In the genomic region with DNA sequence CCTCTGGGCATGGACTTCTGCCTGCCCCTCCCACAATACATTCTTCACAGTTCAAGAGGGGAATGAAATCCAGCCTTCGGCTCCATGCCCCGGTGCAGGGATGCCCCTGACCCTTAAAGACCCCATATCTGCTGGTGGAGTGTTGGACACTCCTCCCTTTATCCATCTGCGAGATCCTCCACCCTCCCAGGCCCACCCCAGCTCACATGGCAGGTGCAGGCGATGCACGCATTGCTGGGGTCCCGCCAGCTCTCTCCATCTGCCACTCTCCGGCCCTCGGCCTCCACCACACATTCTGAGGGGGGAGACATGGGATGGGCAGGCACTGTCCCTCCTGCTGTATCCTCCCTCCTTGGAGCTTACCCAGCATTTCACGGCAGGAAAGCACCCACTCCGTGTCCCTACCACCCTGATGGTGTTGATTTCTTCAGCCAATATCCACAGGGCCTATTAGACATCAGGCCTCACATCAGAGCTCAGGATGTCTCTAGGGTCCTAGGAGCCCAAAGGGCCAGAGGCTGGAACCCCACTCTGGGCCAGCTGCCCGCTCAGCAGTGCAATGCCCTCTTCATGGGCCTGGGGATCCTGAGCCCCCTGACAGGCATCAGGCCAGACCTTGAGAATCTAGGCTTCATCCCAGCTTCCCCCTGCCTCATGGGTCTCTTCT, we compare ENCODE assay signal across 10 cellular contexts. TPM values are rescaled to one million over a fixed set of nuclear protein-coding genes. Genes with fewer than 3 reads are reported as not detected.
DNase-seq lines count a peak whose midpoint lies in the region; ATAC-seq and TF ChIP-seq lines count a peak whose summit lies in the region.
"Had no signal": no experiment of that assay in that cellular context is flagged by ENCODE, and none has a peak within 500 bp of the region (broad histone marks: within the 10 kb centered on the region; RNA-seq: fewer than 3 reads in every experiment).

No MANE protein-coding gene starts in this region.

- TF ChIP-seq CTCF in mucosa of descending colon (IDR thresholded peaks at IDR 0.05) (no peak), ascending aorta (IDR thresholded peaks at IDR 0.05) (no peak)

- H2BK15ac ChIP-seq in mesenchymal stem cell (ENCODE audit: low read depth, poor library complexity, severe bottlenecking): no peak overlapping the region

- H3K27ac Mint-ChIP-seq in activated T-helper 1 cell treated with anti-CD3 and anti-CD28 coated beads, Interleukin-12 subunit alpha, Interleukin-12 subunit beta, Interleukin-2, Interleukin-4 antibody, amounts not matched to agents 30 ng/mL and 10 ng/mL and 1 ng/mL, durations not matched to agents 14 hours and 24 hours and 36 hours: no peak overlapping the region
- H3K27ac Mint-ChIP-seq: CD4-positive, alpha-beta T cell had no signal

- intact Hi-C loops in Right ventricle myocardium superior (cut with DNase I): loop anchor here (5.0 to 10.0 kb wide), 2 partner anchors 274 to 406 kb away; a partner anchor contains a TSS
- intact Hi-C loops in left ventricle myocardium superior (cut with micrococcal nuclease): no loop called here
- intact Hi-C loops in mucosa of descending colon (cut with DNase I, micrococcal nuclease): no loop called here
- intact Hi-C loops in activated T-helper 1 cell treated with anti-CD3 and anti-CD28 coated beads, Interleukin-12 subunit alpha, Interleukin-12 subunit beta, Interleukin-2, Interleukin-4 antibody, amounts not matched to agents 30 ng/mL and 10 ng/mL and 1 ng/mL, durations not matched to agents 14 hours and 24 hours and 36 hours (cut with micrococcal nuclease): loop anchor here (5.0 kb wide), 1 partner anchor 89 kb away; a partner anchor contains a TSS
- intact Hi-C loops in ascending aorta (cut with DNase I): loop anchor here (5.0 kb wide), 2 partner anchors 144 to 409 kb away; a partner anchor contains a TSS

- H2BK5ac ChIP-seq in mesenchymal stem cell (ENCODE audit: low read depth, low read length, poor library complexity, severe bottlenecking): no peak overlapping the region

- no peak overlapping the region for H3K4me3 ChIP-seq in mucosa of descending colon
- H3K4me3 ChIP-seq in mesenchymal stem cell (ENCODE audit: insufficient read depth in 1 of 2, low read depth in 1 of 2, low read length in 2 of 2): no peak overlapping the region
- no peak overlapping the region for H3K4me3 ChIP-seq in ascending aorta
- H3K4me3 ChIP-seq: MG63 had no signal

- H3K36me3 ChIP-seq in mucosa of descending colon (ENCODE audit: low read depth) (no peaks in the 10 kb centered on the region), mesenchymal stem cell (ENCODE audit: control insufficient read depth in 1 of 2, insufficient read depth in 2 of 2, low read depth in 1 of 2, low read length in 2 of 2) (peaks cover 0 to 30% of the 10 kb centered on the region in 2 experiments), ascending aorta (no peaks in the 10 kb centered on the region)
- H3K36me3 ChIP-seq: MG63 had no signal

- no peaks in the 10 kb centered on the region for H3K4me1 Mint-ChIP-seq in activated T-helper 1 cell treated with anti-CD3 and anti-CD28 coated beads, Interleukin-12 subunit alpha, Interleukin-12 subunit beta, Interleukin-2, Interleukin-4 antibody, amounts not matched to agents 30 ng/mL and 10 ng/mL and 1 ng/mL, durations not matched to agents 14 hours and 24 hours and 36 hours (ENCODE audit: low read depth)

- H3K27ac ChIP-seq in mesenchymal stem cell (ENCODE audit: low read length, poor library complexity, severe bottlenecking): no peak overlapping the region
- no peak overlapping the region for H3K27ac ChIP-seq in ascending aorta

- no peak overlapping the region for H2BK120ac ChIP-seq in mesenchymal stem cell (ENCODE audit: low read depth, low read length)

- H3K4me3 Mint-ChIP-seq in activated T-helper 1 cell treated with anti-CD3 and anti-CD28 coated beads, Interleukin-12 subunit alpha, Interleukin-12 subunit beta, Interleukin-2, Interleukin-4 antibody, amounts not matched to agents 30 ng/mL and 10 ng/mL and 1 ng/mL, durations not matched to agents 14 hours and 24 hours and 36 hours: no peak overlapping the region
- H3K4me3 Mint-ChIP-seq: CD4-positive, alpha-beta T cell had no signal

- H3K18ac ChIP-seq in mesenchymal stem cell (ENCODE audit: low read depth in 1 of 2, low read length in 2 of 2): no peak overlapping the region

- peaks cover 0 to 27% of the 10 kb centered on the region in 2 experiments for H3K27me3 ChIP-seq in mesenchymal stem cell (ENCODE audit: control insufficient read depth in 1 of 2, insufficient read depth in 1 of 2, low read length in 2 of 2)
- H3K27me3 ChIP-seq in ascending aorta: no peaks in the 10 kb centered on the region
- H3K27me3 ChIP-seq: MG63 had no signal

- no peak overlapping the region for H2BK12ac ChIP-seq in mesenchymal stem cell (ENCODE audit: low read length in 2 of 2)

- no peak overlapping the region for H3K14ac ChIP-seq in mesenchymal stem cell (ENCODE audit: low read length in 2 of 2)

- no peak overlapping the region for H4K91ac ChIP-seq in mesenchymal stem cell (ENCODE audit: low read length)

- H3K9me3 ChIP-seq in mucosa of descending colon (no peaks in the 10 kb centered on the region), mesenchymal stem cell (ENCODE audit: control insufficient read depth, low read length) (no peaks in the 10 kb centered on the region), ascending aorta (no peaks in the 10 kb centered on the region)
- H3K9me3 ChIP-seq: MG63 had no signal

- no peak overlapping the region for H2AFZ ChIP-seq in mesenchymal stem cell (ENCODE audit: low read depth, low read length)

- ATAC-seq in Right ventricle myocardium superior (ENCODE audit: poor library complexity) (no peak), left ventricle myocardium superior (no peak), mucosa of descending colon (no peak)

- H4K8ac ChIP-seq in mesenchymal stem cell (ENCODE audit: low read length): no peak overlapping the region

- no peak overlapping the region for H3K4me2 ChIP-seq in mesenchymal stem cell (ENCODE audit: low read length, poor library complexity, severe bottlenecking)

- H3K9me3 Mint-ChIP-seq in activated T-helper 1 cell treated with anti-CD3 and anti-CD28 coated beads, Interleukin-12 subunit alpha, Interleukin-12 subunit beta, Interleukin-2, Interleukin-4 antibody, amounts not matched to agents 30 ng/mL and 10 ng/mL and 1 ng/mL, durations not matched to agents 14 hours and 24 hours and 36 hours: no peaks in the 10 kb centered on the region
- H3K9me3 Mint-ChIP-seq: CD4-positive, alpha-beta T cell had no signal

- H3K4ac ChIP-seq in mesenchymal stem cell (ENCODE audit: low read depth in 1 of 2, low read length in 2 of 2): no peak overlapping the region

- no peak overlapping the region for H2AK5ac ChIP-seq in mesenchymal stem cell (ENCODE audit: low read length, severe bottlenecking)

- no peaks in the 10 kb centered on the region for H3K27me3 Mint-ChIP-seq in activated T-helper 1 cell treated with anti-CD3 and anti-CD28 coated beads, Interleukin-12 subunit alpha, Interleukin-12 subunit beta, Interleukin-2, Interleukin-4 antibody, amounts not matched to agents 30 ng/mL and 10 ng/mL and 1 ng/mL, durations not matched to agents 14 hours and 24 hours and 36 hours (ENCODE audit: insufficient read depth)

- WGBS in mesenchymal stem cell: 91% methylated on average over 11 of the region's 11 CpGs

- H3K23ac ChIP-seq in mesenchymal stem cell (ENCODE audit: low read length in 2 of 2): no peak overlapping the region

- DNase-seq in Right ventricle myocardium superior: peak; percentile 37
- DNase-seq in left ventricle myocardium superior: no peak
- peak; percentile 61 to 68 for DNase-seq in cerebellar nuclear complex (lab: John Stamatoyannopoulos, UW)
- DNase-seq in mucosa of descending colon: peak in 2 of 3 donors; percentile 14 to 44
- no peak for DNase-seq in mesenchymal stem cell
- no peak for DNase-seq in activated T-helper 1 cell treated with anti-CD3 and anti-CD28 coated beads, Interleukin-12 subunit alpha, Interleukin-12 subunit beta, Interleukin-2, Interleukin-4 antibody, amounts not matched to agents 30 ng/mL and 10 ng/mL and 1 ng/mL, durations not matched to agents 14 hours and 24 hours and 36 hours (ENCODE audit: low spot score)
- no peak for DNase-seq in ascending aorta (ENCODE audit: low spot score in 2 of 2)
- DNase-seq: AML-193; CD4-positive, alpha-beta T cell had no signal

- no peak overlapping the region for H3K9ac ChIP-seq in mesenchymal stem cell (ENCODE audit: low read length)

- H3K79me1 ChIP-seq in mesenchymal stem cell (replicated peaks; ENCODE audit: low read length, poor library complexity, severe bottlenecking): no peaks in the 10 kb centered on the region

- no peaks in the 10 kb centered on the region for H3K36me3 Mint-ChIP-seq in activated T-helper 1 cell treated with anti-CD3 and anti-CD28 coated beads, Interleukin-12 subunit alpha, Interleukin-12 subunit beta, Interleukin-2, Interleukin-4 antibody, amounts not matched to agents 30 ng/mL and 10 ng/mL and 1 ng/mL, durations not matched to agents 14 hours and 24 hours and 36 hours (ENCODE audit: low read depth)

- H3K4me1 ChIP-seq in mucosa of descending colon (ENCODE audit: low read depth) (peaks cover 8% of the 10 kb centered on the region), mesenchymal stem cell (ENCODE audit: control insufficient read depth, insufficient read depth, low read depth, low read length) (peaks cover 10% of the 10 kb centered on the region), ascending aorta (no peaks in the 10 kb centered on the region)

RNA-seq across cellular contexts. Expression of a gene that starts 18.3 kb away (rescaled TPM):
- total RNA-seq in Right ventricle myocardium superior (119 TPM), left ventricle myocardium superior (115 TPM), mucosa of descending colon (10 to 100 TPM; 55.6 to 85.5 (median 82.4) TPM), ascending aorta (142 TPM)
- 413 TPM for polyA plus RNA-seq in mesenchymal stem cell (2013, experiment 1 of 2)
- polyA plus RNA-seq in mesenchymal stem cell (2013, experiment 2 of 2): 407 TPM
- 131 and 134 TPM in 2 replicates for total RNA-seq in activated T-helper 1 cell treated with anti-CD3 and anti-CD28 coated beads, Interleukin-12 subunit alpha, Interleukin-12 subunit beta, Interleukin-2, Interleukin-4 antibody, amounts not matched to agents 30 ng/mL and 10 ng/mL and 1 ng/mL, durations not matched to agents 14 hours and 24 hours and 36 hours

RNA-seq across cellular contexts. Expression of a gene that starts 29.6 kb away (rescaled TPM):
- 0.11 TPM for total RNA-seq in Right ventricle myocardium superior
- 0.12 TPM for total RNA-seq in left ventricle myocardium superior
- total RNA-seq in mucosa of descending colon: 1 to 10 TPM in 2 of 3 donors, under 1 TPM in 1; 0.47 to 1.7 (median 1.4) TPM
- polyA plus RNA-seq in mesenchymal stem cell (2013, experiment 1 of 2): 3.4 TPM
- polyA plus RNA-seq in mesenchymal stem cell (2013, experiment 2 of 2): 3.1 TPM
- not detected in 2 replicates for total RNA-seq in activated T-helper 1 cell treated with anti-CD3 and anti-CD28 coated beads, Interleukin-12 subunit alpha, Interleukin-12 subunit beta, Interleukin-2, Interleukin-4 antibody, amounts not matched to agents 30 ng/mL and 10 ng/mL and 1 ng/mL, durations not matched to agents 14 hours and 24 hours and 36 hours
- total RNA-seq in ascending aorta: 1.2 TPM

RNA-seq across cellular contexts. Expression of a gene that starts 50.7 kb away (rescaled TPM):
- total RNA-seq in Right ventricle myocardium superior: 601 TPM
- total RNA-seq in left ventricle myocardium superior: 591 TPM
- 100 to 1,000 TPM in 1 of 3 donors, 10 to 100 TPM in 1, 1 to 10 TPM in 1; 6.9 to 267 (median 15.0) TPM for total RNA-seq in mucosa of descending colon
- polyA plus RNA-seq in mesenchymal stem cell (2013, experiment 1 of 2): 25.9 TPM
- 23.7 TPM for polyA plus RNA-seq in mesenchymal stem cell (2013, experiment 2 of 2)
- 0.03 and 0.07 TPM in 2 replicates for total RNA-seq in activated T-helper 1 cell treated with anti-CD3 and anti-CD28 coated beads, Interleukin-12 subunit alpha, Interleukin-12 subunit beta, Interleukin-2, Interleukin-4 antibody, amounts not matched to agents 30 ng/mL and 10 ng/mL and 1 ng/mL, durations not matched to agents 14 hours and 24 hours and 36 hours
- total RNA-seq in ascending aorta: 117 TPM

RNA-seq across cellular contexts. Expression of a gene that starts 56.8 kb away (rescaled TPM):
- total RNA-seq in Right ventricle myocardium superior (1.9 TPM), left ventricle myocardium superior (2.9 TPM), mucosa of descending colon (10 to 100 TPM in 1 of 3 donors, 1 to 10 TPM in 2; 6.9 to 10.1 (median 9.0) TPM), ascending aorta (not detected)
- polyA plus RNA-seq in mesenchymal stem cell (2013, experiment 1 of 2): not detected
- polyA plus RNA-seq in mesenchymal stem cell (2013, experiment 2 of 2): not detected
- total RNA-seq in activated T-helper 1 cell treated with anti-CD3 and anti-CD28 coated beads, Interleukin-12 subunit alpha, Interleukin-12 subunit beta, Interleukin-2, Interleukin-4 antibody, amounts not matched to agents 30 ng/mL and 10 ng/mL and 1 ng/mL, durations not matched to agents 14 hours and 24 hours and 36 hours: 19.8 and 21.2 TPM in 2 replicates

Comparison
In these comparisons a context has a peak if more than half of its experiments do, and no peak if none do; other contexts are left out.
1. DNase-seq: peak in Right ventricle myocardium superior (single experiment), cerebellar nuclear complex (2 of 2) and mucosa of descending colon (2 of 3); none in left ventricle myocardium superior (single experiment), mesenchymal stem cell (single experiment), activated T-helper 1 cell treated with anti-CD3 and anti-CD28 coated beads, Interleukin-12 subunit alpha, Interleukin-12 subunit beta, Interleukin-2, Interleukin-4 antibody, amounts not matched to agents 30 ng/mL and 10 ng/mL and 1 ng/mL, durations not matched to agents 14 hours and 24 hours and 36 hours (single experiment) and ascending aorta (0 of 2).
2. intact Hi-C loops: an anchor here in Right ventricle myocardium superior (5.0 to 10.0 kb wide), activated T-helper 1 cell treated with anti-CD3 and anti-CD28 coated beads, Interleukin-12 subunit alpha, Interleukin-12 subunit beta, Interleukin-2, Interleukin-4 antibody, amounts not matched to agents 30 ng/mL and 10 ng/mL and 1 ng/mL, durations not matched to agents 14 hours and 24 hours and 36 hours (5.0 kb wide) and ascending aorta (5.0 kb wide); none called in left ventricle myocardium superior and mucosa of descending colon.